In genomic region chr9:6184749-6185645, GRCh38 we compare ENCODE assay signal across 10 cellular contexts. TPM values are rescaled to one million over a fixed set of nuclear protein-coding genes. Genes with fewer than 3 reads are reported as not detected.
DNase-seq lines count a peak whose midpoint lies in the region; ATAC-seq and TF ChIP-seq lines count a peak whose summit lies in the region.
"Had no signal": no experiment of that assay in that cellular context is flagged by ENCODE, and none has a peak within 500 bp of the region (broad histone marks: within the 10 kb centered on the region; RNA-seq: fewer than 3 reads in every experiment).

No MANE protein-coding gene starts in this region.

- DNase-seq in AG09309 (ENCODE audit: low read depth) (peak; percentile 45), cardiac fibroblast (ENCODE audit: low read depth in 2 of 2) (peak; percentile 58 to 87), left lobe of liver (ENCODE audit: low spot score) (no peak), inferior parietal cortex (ENCODE audit: extremely low spot score) (no peak), left colon (no peak)

- peaks cover 6% of the 10 kb centered on the region for H3K4me1 Mint-ChIP-seq in activated T-helper 17 cell treated with anti-CD3 and anti-CD28 coated beads, Interleukin-2, amount 50 U/mL, for 72 hours

- ATAC-seq in GM19324 (IDR thresholded peaks at IDR 0.05; ENCODE audit: low FRiP score, unreplicated experiment) (peak; percentile 83), HG02981 (IDR thresholded peaks at IDR 0.05; ENCODE audit: unreplicated experiment) (peak; percentile 95), left lobe of liver (no peak), left colon (no peak)
- ATAC-seq in activated T-helper 17 cell treated with anti-CD3 and anti-CD28 coated beads, Interleukin-2, amount 50 U/mL, for 72 hours (replicated peaks): no peak

- no peaks in the 10 kb centered on the region for H3K36me3 Mint-ChIP-seq in activated T-helper 17 cell treated with anti-CD3 and anti-CD28 coated beads, Interleukin-2, amount 50 U/mL, for 72 hours (ENCODE audit: low read depth)

- H3K4me3 ChIP-seq in AG09309 (ENCODE audit: control insufficient read depth, low read depth, low read length) (no peak overlapping the region), cardiac fibroblast (replicated peaks in 1 of 2; ENCODE audit: low read depth in 2 of 2, low read length in 2 of 2) (no peak overlapping the region)
- H3K4me3 ChIP-seq: SJSA1 had no signal

- TF ChIP-seq CTCF in AG09309 (IDR thresholded peaks at IDR 0.05; ENCODE audit: control insufficient read depth, insufficient read depth, low read depth, low read length, missing control alignments) (no peak), cardiac fibroblast (IDR thresholded peaks at IDR 0.05; ENCODE audit: low read depth, low read length) (no peak)

- intact Hi-C loops in left colon (cut with DNase I, micrococcal nuclease): no loop called here

- no peak overlapping the region for H3K4me3 Mint-ChIP-seq in activated T-helper 17 cell treated with anti-CD3 and anti-CD28 coated beads, Interleukin-2, amount 50 U/mL, for 72 hours
- H3K4me3 Mint-ChIP-seq: B cell had no signal

- no peaks in the 10 kb centered on the region for H3K9me3 Mint-ChIP-seq in activated T-helper 17 cell treated with anti-CD3 and anti-CD28 coated beads, Interleukin-2, amount 50 U/mL, for 72 hours

- H3K27me3 Mint-ChIP-seq in activated T-helper 17 cell treated with anti-CD3 and anti-CD28 coated beads, Interleukin-2, amount 50 U/mL, for 72 hours: peaks cover 11% of the 10 kb centered on the region

- no peak overlapping the region for H3K27ac Mint-ChIP-seq in activated T-helper 17 cell treated with anti-CD3 and anti-CD28 coated beads, Interleukin-2, amount 50 U/mL, for 72 hours
- H3K27ac Mint-ChIP-seq: B cell had no signal

RNA-seq across cellular contexts. Expression of gene IL33, which starts 30.6 kb away (rescaled TPM):
- total RNA-seq in left lobe of liver: 9.3 TPM
- not detected for total RNA-seq in activated T-helper 17 cell treated with anti-CD3 and anti-CD28 coated beads, Interleukin-2, amount 50 U/mL, for 72 hours
- 10 to 100 TPM in 1 of 2 donors, 1 to 10 TPM in 1; 5.3 to 11.4 TPM for total RNA-seq in left colon
- total RNA-seq: B cell, SJSA1 had no signal

Comparison
In these comparisons a context has a peak if more than half of its experiments do, and no peak if none do; other contexts are left out.
1. DNase-seq: peak in AG09309 (single experiment) and cardiac fibroblast (2 of 2); none in left lobe of liver (single experiment), inferior parietal cortex (single experiment) and left colon (0 of 2).
2. ATAC-seq: peak in GM19324 (single experiment) and HG02981 (single experiment); none in left lobe of liver (single experiment), activated T-helper 17 cell treated with anti-CD3 and anti-CD28 coated beads, Interleukin-2, amount 50 U/mL, for 72 hours (single experiment) and left colon (single experiment).
3. RNA of gene IL33, which starts 30.6 kb away (total RNA-seq): 5.3 to 11.4 TPM in left colon and 9.3 TPM in left lobe of liver (single experiment); not detected in activated T-helper 17 cell treated with anti-CD3 and anti-CD28 coated beads, Interleukin-2, amount 50 U/mL, for 72 hours; every median in the first group is over 4 times any median in the second.